ENCODE assay signal across 1 cellular context in genomic region chr12:25004447-25004846, GRCh38.
TF ChIP-seq lines count a peak whose summit lies in the region.

No MANE protein-coding gene starts in this region.

TF ChIP-seq in GM12878, 131 proteins besides CTCF, POLR2A, EP300 and RAD21 (continued from another document):
- TF ChIP-seq, protein P1, sequence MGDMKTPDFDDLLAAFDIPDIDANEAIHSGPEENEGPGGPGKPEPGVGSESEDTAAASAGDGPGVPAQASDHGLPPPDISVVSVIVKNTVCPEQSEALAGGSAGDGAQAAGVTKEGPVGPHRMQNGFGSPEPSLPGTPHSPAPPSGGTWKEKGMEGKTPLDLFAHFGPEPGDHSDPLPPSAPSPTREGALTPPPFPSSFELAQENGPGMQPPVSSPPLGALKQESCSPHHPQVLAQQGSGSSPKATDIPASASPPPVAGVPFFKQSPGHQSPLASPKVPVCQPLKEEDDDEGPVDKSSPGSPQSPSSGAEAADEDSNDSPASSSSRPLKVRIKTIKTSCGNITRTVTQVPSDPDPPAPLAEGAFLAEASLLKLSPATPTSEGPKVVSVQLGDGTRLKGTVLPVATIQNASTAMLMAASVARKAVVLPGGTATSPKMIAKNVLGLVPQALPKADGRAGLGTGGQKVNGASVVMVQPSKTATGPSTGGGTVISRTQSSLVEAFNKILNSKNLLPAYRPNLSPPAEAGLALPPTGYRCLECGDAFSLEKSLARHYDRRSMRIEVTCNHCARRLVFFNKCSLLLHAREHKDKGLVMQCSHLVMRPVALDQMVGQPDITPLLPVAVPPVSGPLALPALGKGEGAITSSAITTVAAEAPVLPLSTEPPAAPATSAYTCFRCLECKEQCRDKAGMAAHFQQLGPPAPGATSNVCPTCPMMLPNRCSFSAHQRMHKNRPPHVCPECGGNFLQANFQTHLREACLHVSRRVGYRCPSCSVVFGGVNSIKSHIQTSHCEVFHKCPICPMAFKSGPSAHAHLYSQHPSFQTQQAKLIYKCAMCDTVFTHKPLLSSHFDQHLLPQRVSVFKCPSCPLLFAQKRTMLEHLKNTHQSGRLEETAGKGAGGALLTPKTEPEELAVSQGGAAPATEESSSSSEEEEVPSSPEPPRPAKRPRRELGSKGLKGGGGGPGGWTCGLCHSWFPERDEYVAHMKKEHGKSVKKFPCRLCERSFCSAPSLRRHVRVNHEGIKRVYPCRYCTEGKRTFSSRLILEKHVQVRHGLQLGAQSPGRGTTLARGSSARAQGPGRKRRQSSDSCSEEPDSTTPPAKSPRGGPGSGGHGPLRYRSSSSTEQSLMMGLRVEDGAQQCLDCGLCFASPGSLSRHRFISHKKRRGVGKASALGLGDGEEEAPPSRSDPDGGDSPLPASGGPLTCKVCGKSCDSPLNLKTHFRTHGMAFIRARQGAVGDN (IDR thresholded peaks at IDR 0.05) = 0 out of 2 replicates have a peak, but pooled peaks have one; percentile 19
- TF ChIP-seq MLLT1 (IDR thresholded peaks at IDR 0.05) (0 out of 2 replicates have a peak, but pooled peaks have one; percentile 4), BRCA1 (IDR thresholded peaks at IDR 0.05; ENCODE audit: low read depth, low read length) (no peak)
